In genomic region chr17:73092518-73093135, GRCh38 we compare ENCODE assay signal across 8 cellular contexts. TPM values are rescaled to one million over a fixed set of nuclear protein-coding genes. Genes with fewer than 3 reads are reported as not detected.
A peak's percentile ranks its signal among the peaks of the same experiment; 100 is the strongest.
DNase-seq lines count a peak whose midpoint lies in the region; ATAC-seq and TF ChIP-seq lines count a peak whose summit lies in the region.

Gene SLC39A11 (minus strand): TSS chr17:73092688. CDS start chr17:73088764, 3,924 bp downstream.

- peaks cover 18% of the 10 kb centered on the region for H3K36me3 Mint-ChIP-seq in activated T-cell treated with anti-CD3 and anti-CD28 coated beads, Interleukin-2, amount 50 U/mL, for 24 hours (ENCODE audit: low read depth)

- H3K4me1 ChIP-seq in muscle layer of duodenum (ENCODE audit: control insufficient read depth in 1 of 2, insufficient read depth in 2 of 2, low read length in 2 of 2): peaks cover 11 to 27% of the 10 kb centered on the region in 2 donors

- H3K27me3 ChIP-seq in muscle layer of duodenum (ENCODE audit: low read depth, low read length): no peaks in the 10 kb centered on the region

- H3K4me3 ChIP-seq in muscle layer of duodenum (ENCODE audit: low read depth in 1 of 2, low read length in 2 of 2): peak within 1 kb of the TSS; percentile 73 to 77

- H3K27ac Mint-ChIP-seq in activated T-cell treated with anti-CD3 and anti-CD28 coated beads, Interleukin-2, amount 50 U/mL, for 24 hours: peak within 1 kb of the TSS; percentile 96

- H3K9me3 Mint-ChIP-seq in activated T-cell treated with anti-CD3 and anti-CD28 coated beads, Interleukin-2, amount 50 U/mL, for 24 hours: no peaks in the 10 kb centered on the region

- H3K27ac ChIP-seq in muscle layer of duodenum (ENCODE audit: low read length): no peak within 1 kb of the TSS

- ATAC-seq in GM21576 (IDR thresholded peaks at IDR 0.05; ENCODE audit: unreplicated experiment) (peak; percentile 98), esophagus mucosa (peak; percentile 94)

- H3K4me1 Mint-ChIP-seq in activated T-cell treated with anti-CD3 and anti-CD28 coated beads, Interleukin-2, amount 50 U/mL, for 24 hours (ENCODE audit: low read depth): peaks cover 26% of the 10 kb centered on the region

- DNase-seq in DMS153 (lab: John Stamatoyannopoulos, UW): peak; percentile 85
- peak; percentile 92 for DNase-seq in activated T-cell treated with anti-CD3 and anti-CD28 coated beads, Interleukin-2, amount 50 U/mL, for 24 hours
- peak; percentile 82 to 88 for DNase-seq in stimulated activated CD8-positive, alpha-beta memory T cell treated with anti-CD3 and anti-CD28 coated beads, Interleukin-7, amount 100 ng/mL, for 4 hours (ENCODE audit: low read depth in 2 of 2)

- H3K4me3 Mint-ChIP-seq in activated T-cell treated with anti-CD3 and anti-CD28 coated beads, Interleukin-2, amount 50 U/mL, for 24 hours: peak within 1 kb of the TSS; percentile 94

- H3K36me3 ChIP-seq in muscle layer of duodenum (ENCODE audit: control insufficient read depth in 1 of 2, insufficient read depth in 2 of 2, low read length in 2 of 2): no peaks in the 10 kb centered on the region

- H3K9me3 ChIP-seq in muscle layer of duodenum (ENCODE audit: control insufficient read depth in 1 of 2, low read length in 2 of 2): no peaks in the 10 kb centered on the region

- TF ChIP-seq EP300 in Ishikawa (IDR thresholded peaks at IDR 0.05; ENCODE audit: borderline replicate concordance): peak; percentile 35; the same call in 1 of the 2 replicates

- no peak for TF ChIP-seq RAD21 in Ishikawa (IDR thresholded peaks at IDR 0.05; ENCODE audit: low read depth)

- H3K27me3 Mint-ChIP-seq in activated T-cell treated with anti-CD3 and anti-CD28 coated beads, Interleukin-2, amount 50 U/mL, for 24 hours: peaks cover 9% of the 10 kb centered on the region

TF ChIP-seq in Ishikawa, 13 proteins besides CTCF, POLR2A, EP300 and RAD21:
- 0 out of 2 replicates have a peak, but pooled peaks have one; percentile 56 for TF ChIP-seq EGR1 (IDR thresholded peaks at IDR 0.05)
- TF ChIP-seq CREB1 (IDR thresholded peaks at IDR 0.05; ENCODE audit: low read depth): no peak
- TF ChIP-seq CEBPB (IDR thresholded peaks at IDR 0.05): no peak
- peak; percentile 25; the same call in 1 of the 2 replicates for TF ChIP-seq TCF12 (IDR thresholded peaks at IDR 0.05; ENCODE audit: low read depth)
- TF ChIP-seq USF1 (IDR thresholded peaks at IDR 0.05): peak; percentile 96
- TF ChIP-seq NFIC (IDR thresholded peaks at IDR 0.05): peak; percentile 78
- no peak for TF ChIP-seq YY1 (IDR thresholded peaks at IDR 0.05; ENCODE audit: low read depth)
- TF ChIP-seq TAF1 (IDR thresholded peaks at IDR 0.05; ENCODE audit: low read depth): peak; percentile 64; the same call in 1 of the 2 replicates
- TF ChIP-seq FOXM1 (IDR thresholded peaks at IDR 0.05; ENCODE audit: borderline replicate concordance, low read depth): no peak
- peak; percentile 79; the same call in 1 of the 2 replicates for TF ChIP-seq ZBTB7A (IDR thresholded peaks at IDR 0.05; ENCODE audit: low read depth)
- TF ChIP-seq TEAD4 (IDR thresholded peaks at IDR 0.05): peak; percentile 31; the same call in 1 of the 2 replicates
- TF ChIP-seq REST (IDR thresholded peaks at IDR 0.05; ENCODE audit: low read depth): no peak
- TF ChIP-seq, protein P1, sequence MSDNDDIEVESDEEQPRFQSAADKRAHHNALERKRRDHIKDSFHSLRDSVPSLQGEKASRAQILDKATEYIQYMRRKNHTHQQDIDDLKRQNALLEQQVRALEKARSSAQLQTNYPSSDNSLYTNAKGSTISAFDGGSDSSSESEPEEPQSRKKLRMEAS (IDR thresholded peaks at IDR 0.05): peak; percentile 99

TF ChIP-seq in PFSK-1, 5 proteins besides CTCF, POLR2A, EP300 and RAD21:
- TF ChIP-seq REST (IDR thresholded peaks at IDR 0.05; ENCODE audit: insufficient read depth in 1 of 2, low read depth in 2 of 2, low read length in 2 of 2) (0 out of 4 replicates have a peak, but pooled peaks of 1 of the 2 experiments have one; percentile 23), POLR2AphosphoS5 (IDR thresholded peaks at IDR 0.05; ENCODE audit: low read depth, low read length) (peak; percentile 74), TAF1 (IDR thresholded peaks at IDR 0.05; ENCODE audit: borderline replicate concordance, insufficient read depth, low read length) (no peak), SIN3A (IDR thresholded peaks at IDR 0.05; ENCODE audit: borderline replicate concordance, insufficient read depth, low read length) (peak; percentile 98), FOXP2 (optimal IDR thresholded peaks at IDR 0.05; ENCODE audit: borderline replicate concordance, extremely low read depth, extremely low read length, insufficient read depth) (peak; percentile 75)

RNA-seq across cellular contexts. Expression of gene SLC39A11, which starts in this region (rescaled TPM):
- 11.6 TPM for polyA plus RNA-seq in PFSK-1 (2012; ENCODE audit: insufficient read length, low read depth)
- total RNA-seq in esophagus mucosa: 32.8 TPM
